ENCODE assay signal across 1 cellular context in the genomic region with DNA sequence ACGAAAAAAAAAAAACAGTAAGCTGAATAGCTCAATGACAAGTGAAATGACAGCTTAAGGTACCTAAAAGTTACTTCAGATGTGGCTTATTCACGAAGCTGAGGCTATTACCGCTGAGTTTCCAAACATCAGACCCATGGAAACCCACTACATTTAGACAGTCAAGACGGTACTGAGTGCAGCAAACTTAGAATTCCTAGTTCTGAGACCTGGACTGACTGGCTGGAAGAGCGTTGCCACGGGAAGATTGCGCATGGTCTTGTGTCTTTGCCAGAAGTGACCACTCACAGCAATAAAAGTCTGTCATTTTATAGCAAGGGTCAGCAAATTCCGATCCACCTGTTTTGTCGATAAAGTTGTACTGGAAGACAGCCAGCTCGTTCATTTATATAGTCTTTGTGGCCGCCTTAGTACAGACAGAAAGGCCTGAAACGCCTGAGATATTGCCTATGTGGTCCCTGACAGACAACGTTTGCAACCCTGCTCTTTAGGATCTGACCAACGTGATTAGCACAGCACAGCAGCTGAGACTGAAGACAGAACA.
TF ChIP-seq lines count a peak whose summit lies in the region.

No MANE protein-coding gene starts in this region.

TF ChIP-seq in K562, 482 proteins besides CTCF, POLR2A, EP300 and RAD21:
- TF ChIP-seq ILF3 (IDR thresholded peaks at IDR 0.05; ENCODE audit: borderline replicate concordance) (no peak), ZNF316 (IDR thresholded peaks at IDR 0.05) (peak; percentile 27; the same call in 1 of the 2 replicates), ZNF232 (CRISPR knock-in tag; IDR thresholded peaks at IDR 0.05) (no peak)
- TF ChIP-seq, protein P1, sequence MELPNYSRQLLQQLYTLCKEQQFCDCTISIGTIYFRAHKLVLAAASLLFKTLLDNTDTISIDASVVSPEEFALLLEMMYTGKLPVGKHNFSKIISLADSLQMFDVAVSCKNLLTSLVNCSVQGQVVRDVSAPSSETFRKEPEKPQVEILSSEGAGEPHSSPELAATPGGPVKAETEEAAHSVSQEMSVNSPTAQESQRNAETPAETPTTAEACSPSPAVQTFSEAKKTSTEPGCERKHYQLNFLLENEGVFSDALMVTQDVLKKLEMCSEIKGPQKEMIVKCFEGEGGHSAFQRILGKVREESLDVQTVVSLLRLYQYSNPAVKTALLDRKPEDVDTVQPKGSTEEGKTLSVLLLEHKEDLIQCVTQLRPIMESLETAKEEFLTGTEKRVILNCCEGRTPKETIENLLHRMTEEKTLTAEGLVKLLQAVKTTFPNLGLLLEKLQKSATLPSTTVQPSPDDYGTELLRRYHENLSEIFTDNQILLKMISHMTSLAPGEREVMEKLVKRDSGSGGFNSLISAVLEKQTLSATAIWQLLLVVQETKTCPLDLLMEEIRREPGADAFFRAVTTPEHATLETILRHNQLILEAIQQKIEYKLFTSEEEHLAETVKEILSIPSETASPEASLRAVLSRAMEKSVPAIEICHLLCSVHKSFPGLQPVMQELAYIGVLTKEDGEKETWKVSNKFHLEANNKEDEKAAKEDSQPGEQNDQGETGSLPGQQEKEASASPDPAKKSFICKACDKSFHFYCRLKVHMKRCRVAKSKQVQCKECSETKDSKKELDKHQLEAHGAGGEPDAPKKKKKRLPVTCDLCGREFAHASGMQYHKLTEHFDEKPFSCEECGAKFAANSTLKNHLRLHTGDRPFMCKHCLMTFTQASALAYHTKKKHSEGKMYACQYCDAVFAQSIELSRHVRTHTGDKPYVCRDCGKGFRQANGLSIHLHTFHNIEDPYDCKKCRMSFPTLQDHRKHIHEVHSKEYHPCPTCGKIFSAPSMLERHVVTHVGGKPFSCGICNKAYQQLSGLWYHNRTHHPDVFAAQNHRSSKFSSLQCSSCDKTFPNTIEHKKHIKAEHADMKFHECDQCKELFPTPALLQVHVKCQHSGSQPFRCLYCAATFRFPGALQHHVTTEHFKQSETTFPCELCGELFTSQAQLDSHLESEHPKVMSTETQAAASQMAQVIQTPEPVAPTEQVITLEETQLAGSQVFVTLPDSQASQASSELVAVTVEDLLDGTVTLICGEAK (IDR thresholded peaks at IDR 0.05) = peak; percentile 28; the same call in 1 of the 2 replicates
- TF ChIP-seq, protein P1 (CRISPR knock-in tag; IDR thresholded peaks at IDR 0.05) = no peak
